In genomic region chr15:31474059-31474868, GRCh38 we compare ENCODE assay signal across 14 cellular contexts.
DNase-seq lines count a peak whose midpoint lies in the region; ATAC-seq and TF ChIP-seq lines count a peak whose summit lies in the region.
"Had no signal": no experiment of that assay in that cellular context is flagged by ENCODE, and none has a peak within 500 bp of the region (broad histone marks: within the 10 kb centered on the region; RNA-seq: fewer than 3 reads in every experiment).

No MANE protein-coding gene starts in this region.

- intact Hi-C loops in vagina (cut with DNase I): no loop called here
- intact Hi-C loops in prostate gland (cut with DNase I): no loop called here

- 91% methylated on average over 10 of the region's 10 CpGs for WGBS in prostate gland

- H3K27ac ChIP-seq in vagina: peak overlapping the region; percentile 68
- H3K27ac ChIP-seq in prostate gland: no peak overlapping the region

- peaks cover 17% of the 10 kb centered on the region for H3K36me3 Mint-ChIP-seq in activated CD8-positive, alpha-beta memory T cell treated with anti-CD3 and anti-CD28 coated beads, Interleukin-2, amount 10 ng/mL, durations not matched to agents 7 days and 5 days

- H3K9me3 ChIP-seq in vagina: no peaks in the 10 kb centered on the region
- no peaks in the 10 kb centered on the region for H3K9me3 ChIP-seq in prostate gland
- H3K9me3 ChIP-seq: MG63 had no signal

- peaks cover 4% of the 10 kb centered on the region for H3K9me3 Mint-ChIP-seq in activated CD8-positive, alpha-beta memory T cell treated with anti-CD3 and anti-CD28 coated beads, Interleukin-2, amount 10 ng/mL, durations not matched to agents 7 days and 5 days (ENCODE audit: low read depth)
- H3K9me3 Mint-ChIP-seq: dendritic cell treated with granulocyte-macrophage colony-stimulating factor and Interleukin-4, amounts not matched to agents 40 ng/mL and 50 ng/mL, for 4 days had no signal

- H3K4me3 Mint-ChIP-seq in activated CD8-positive, alpha-beta memory T cell treated with anti-CD3 and anti-CD28 coated beads, Interleukin-2, amount 10 ng/mL, durations not matched to agents 7 days and 5 days: no peak overlapping the region
- H3K4me3 Mint-ChIP-seq: dendritic cell treated with granulocyte-macrophage colony-stimulating factor and Interleukin-4, amounts not matched to agents 40 ng/mL and 50 ng/mL, for 4 days had no signal

- CTCF ChIA-PET in activated CD8-positive, alpha-beta memory T cell treated with anti-CD3 and anti-CD28 coated beads, Interleukin-2, amount 10 ng/mL, durations not matched to agents 7 days and 5 days (lab: Charles Lee): interaction anchor here (0.6 to 7.9 kb wide), 11 partner anchors 9 to 260 kb away, joined by 3 to 65 read pairs (median 5); no protein-coding TSS in a partner anchor

- H3K27ac Mint-ChIP-seq in activated CD8-positive, alpha-beta memory T cell treated with anti-CD3 and anti-CD28 coated beads, Interleukin-2, amount 10 ng/mL, durations not matched to agents 7 days and 5 days: peak overlapping the region; percentile 93

- no peak for TF ChIP-seq CTCF in vagina (IDR thresholded peaks at IDR 0.05)
- no peak for TF ChIP-seq CTCF in prostate gland (IDR thresholded peaks at IDR 0.05)

- H3K36me3 ChIP-seq in vagina (no peaks in the 10 kb centered on the region), prostate gland (no peaks in the 10 kb centered on the region)
- H3K36me3 ChIP-seq: MG63 had no signal

- TF ChIP-seq POLR2A in vagina (IDR thresholded peaks at IDR 0.05) (no peak), prostate gland (IDR thresholded peaks at IDR 0.05) (no peak)

- H3K4me3 ChIP-seq in vagina (no peak overlapping the region), prostate gland (no peak overlapping the region)
- H3K4me3 ChIP-seq: MG63 had no signal

- H3K4me1 ChIP-seq in vagina: peaks cover 60% of the 10 kb centered on the region
- no peaks in the 10 kb centered on the region for H3K4me1 ChIP-seq in prostate gland (replicated peaks)

- H3K27me3 ChIP-seq in vagina (no peaks in the 10 kb centered on the region), prostate gland (replicated peaks; ENCODE audit: insufficient read depth) (no peaks in the 10 kb centered on the region)
- H3K27me3 ChIP-seq: MG63 had no signal

- H3K27me3 Mint-ChIP-seq in activated CD8-positive, alpha-beta memory T cell treated with anti-CD3 and anti-CD28 coated beads, Interleukin-2, amount 10 ng/mL, durations not matched to agents 7 days and 5 days: no peaks in the 10 kb centered on the region

- DNase-seq in stimulated activated CD4-positive, alpha-beta T cell treated with anti-CD3 and anti-CD28 coated beads, Interleukin-1b, Interleukin-23, amount 100 ng/mL, for 48 hours: peak; percentile 55
- DNase-seq in stimulated activated CD4-positive, alpha-beta T cell treated with anti-CD3 and anti-CD28 coated beads, Interleukin-12 subunit alpha, Interleukin-12 subunit beta, amount 100 ng/mL, for 4 hours: no peak
- peak; percentile 63 for DNase-seq in activated CD8-positive, alpha-beta memory T cell treated with anti-CD3 and anti-CD28 coated beads, Interleukin-2, amount 10 ng/mL, durations not matched to agents 7 days and 5 days
- DNase-seq in left lobe of liver (ENCODE audit: low spot score) (peak; percentile 8), vagina (ENCODE audit: extremely low spot score in 2 of 2) (peak in 1 of 2 donors; percentile 79), prostate gland (ENCODE audit: low spot score) (no peak)
- no peak for DNase-seq in effector CD8-positive, alpha-beta T cell (lab: John Stamatoyannopoulos, UW)
- DNase-seq: anterior cingulate cortex, HCEC 1CT, mesendoderm, MG63, NCI-H2171 treated with DMSO at 0.1 percent for 48 hours had no signal

- H3K4me1 Mint-ChIP-seq in activated CD8-positive, alpha-beta memory T cell treated with anti-CD3 and anti-CD28 coated beads, Interleukin-2, amount 10 ng/mL, durations not matched to agents 7 days and 5 days: peaks cover 41% of the 10 kb centered on the region

- peak; percentile 25 for ATAC-seq in activated CD8-positive, alpha-beta memory T cell treated with anti-CD3 and anti-CD28 coated beads, Interleukin-2, amount 10 ng/mL, durations not matched to agents 7 days and 5 days
- no peak for ATAC-seq in left lobe of liver
- ATAC-seq in GM18498 (IDR thresholded peaks at IDR 0.05; ENCODE audit: unreplicated experiment): no peak

Comparison
In these comparisons a context has a peak if more than half of its experiments do, and no peak if none do; other contexts are left out.
1. DNase-seq: peak in stimulated activated CD4-positive, alpha-beta T cell treated with anti-CD3 and anti-CD28 coated beads, Interleukin-1b, Interleukin-23, amount 100 ng/mL, for 48 hours (single experiment), activated CD8-positive, alpha-beta memory T cell treated with anti-CD3 and anti-CD28 coated beads, Interleukin-2, amount 10 ng/mL, durations not matched to agents 7 days and 5 days (single experiment) and left lobe of liver (single experiment); none in stimulated activated CD4-positive, alpha-beta T cell treated with anti-CD3 and anti-CD28 coated beads, Interleukin-12 subunit alpha, Interleukin-12 subunit beta, amount 100 ng/mL, for 4 hours (single experiment), effector CD8-positive, alpha-beta T cell (single experiment) and prostate gland (single experiment).